In the genomic region with DNA sequence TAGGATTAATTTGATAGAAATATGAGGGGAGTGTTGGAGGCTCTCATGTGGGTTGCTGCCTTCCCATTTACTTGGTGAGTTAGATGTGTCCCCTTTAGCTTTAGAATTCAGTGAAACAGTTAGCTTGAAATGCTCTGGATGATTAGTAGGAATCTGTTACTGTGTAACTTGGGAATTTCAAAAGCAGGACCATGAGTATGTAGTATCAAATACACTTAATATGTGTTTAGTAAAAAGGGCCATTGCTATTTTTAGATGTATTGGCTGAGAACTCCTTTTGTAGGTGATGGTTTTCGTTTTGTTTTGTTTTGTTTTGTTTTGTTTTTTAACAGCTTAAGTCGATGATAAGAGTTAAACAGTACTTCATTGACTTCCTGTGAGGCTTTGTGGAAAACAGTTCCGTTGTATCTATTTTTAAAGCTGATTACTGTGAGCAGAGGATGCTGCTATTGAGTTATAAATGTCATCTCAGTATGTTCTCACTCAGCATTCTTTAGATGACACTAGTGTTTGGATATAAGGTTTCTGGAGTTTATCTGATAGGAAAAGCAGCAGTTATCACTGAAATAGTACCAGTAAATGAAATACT, we compare ENCODE assay signal across 9 cellular contexts. TPM values are rescaled to one million over a fixed set of nuclear protein-coding genes. Genes with fewer than 3 reads are reported as not detected.
DNase-seq lines count a peak whose midpoint lies in the region; ATAC-seq, FAIRE-seq and TF ChIP-seq lines count a peak whose summit lies in the region.
"Had no signal": no experiment of that assay in that cellular context is flagged by ENCODE, and none has a peak within 500 bp of the region (broad histone marks: within the 10 kb centered on the region; RNA-seq: fewer than 3 reads in every experiment).

No MANE protein-coding gene starts in this region.

- no peaks in the 10 kb centered on the region for H3K27me3 ChIP-seq in Loucy (ENCODE audit: insufficient read depth, low read length, poor library complexity, severe bottlenecking)
- no peaks in the 10 kb centered on the region for H3K27me3 ChIP-seq in naive thymus-derived CD4-positive, alpha-beta T cell (ENCODE audit: control insufficient read depth in 2 of 2, insufficient read depth in 2 of 2, low read length in 2 of 2)

- peak overlapping the region; percentile 56 for H3K4me3 ChIP-seq in Loucy (ENCODE audit: low read length, poor library complexity, severe bottlenecking)
- H3K4me3 ChIP-seq in naive thymus-derived CD4-positive, alpha-beta T cell (ENCODE audit: low read length), result peak overlapping the region; percentile 22

- intact Hi-C loops in naive thymus-derived CD4-positive, alpha-beta T cell (cut with micrococcal nuclease), result loop anchor here (1.0 to 5.0 kb wide), 4 partner anchors 21 to 156 kb away; partner anchors contain the start of genes CBL (in 2 of the 2) and C2CD2L (in 1 of the 2)

- CTCF ChIA-PET in naive thymus-derived CD4-positive, alpha-beta T cell (lab: Charles Lee), result interaction anchor here (0.6 to 2.9 kb wide), 10 partner anchors 9 to 60 kb away, joined by 3 to 18 read pairs (median 4); partner anchors contain the start of gene CBL

- no peaks in the 10 kb centered on the region for H3K9me2 ChIP-seq in Loucy (replicated peaks; ENCODE audit: low read depth, low read length)

- H3K79me2 ChIP-seq in Loucy (ENCODE audit: insufficient read depth, low read length), result peaks cover 81% of the 10 kb centered on the region

- peak; percentile 21 for FAIRE-seq in endometrium (lab: Jason Lieb, UNC)

- no peaks in the 10 kb centered on the region for H4K20me1 ChIP-seq in Loucy (ENCODE audit: insufficient read depth, low read length, poor library complexity, severe bottlenecking)

- H3K9ac ChIP-seq in Loucy (ENCODE audit: low read depth, low read length, poor library complexity, severe bottlenecking), result peak overlapping the region; percentile 57

- H2AFZ ChIP-seq in Loucy (ENCODE audit: low read length), result no peak overlapping the region

- H3K36me3 ChIP-seq in Loucy (ENCODE audit: insufficient read depth, low read length), result no peaks in the 10 kb centered on the region
- no peaks in the 10 kb centered on the region for H3K36me3 ChIP-seq in naive thymus-derived CD4-positive, alpha-beta T cell (ENCODE audit: control insufficient read depth in 2 of 3, insufficient read depth in 3 of 3, low read length in 3 of 3)

- peaks cover 27 to 51% (median 43%) of the 10 kb centered on the region in 7 donors for H3K4me1 Mint-ChIP-seq in naive thymus-derived CD4-positive, alpha-beta T cell

- H3K27ac ChIP-seq in naive thymus-derived CD4-positive, alpha-beta T cell (ENCODE audit: low read depth, low read length), result peak overlapping the region; percentile 56

- peaks cover 0 to 1% (median 0%) of the 10 kb centered on the region in 11 donors for H3K9me3 Mint-ChIP-seq in naive thymus-derived CD4-positive, alpha-beta T cell
- H3K9me3 Mint-ChIP-seq in activated naive CD4-positive, alpha-beta T cell treated with anti-CD3 and anti-CD28 coated beads, Interleukin-2, amount 50 U/mL, for 72 hours, result no peaks in the 10 kb centered on the region

- POLR2A ChIA-PET in naive thymus-derived CD4-positive, alpha-beta T cell (lab: Charles Lee), result interaction anchor here (0.7 to 6.5 kb wide), 10 partner anchors 10 to 173 kb away, joined by 3 to 49 read pairs (median 4); partner anchors contain the start of genes C2CD2L and CBL

- no peaks in the 10 kb centered on the region for H3K9me3 ChIP-seq in Loucy (ENCODE audit: insufficient read depth, low read depth, low read length)
- no peaks in the 10 kb centered on the region for H3K9me3 ChIP-seq in naive thymus-derived CD4-positive, alpha-beta T cell (ENCODE audit: control insufficient read depth in 2 of 3, low read length in 3 of 3)

- no peak for TF ChIP-seq CTCF in Loucy (conservative IDR thresholded peaks at IDR 0.05; ENCODE audit: low read length)

- H3K36me3 Mint-ChIP-seq in naive thymus-derived CD4-positive, alpha-beta T cell, result peaks cover 0 to 14% (median 0%) of the 10 kb centered on the region in 5 donors
- no peaks in the 10 kb centered on the region for H3K36me3 Mint-ChIP-seq in activated naive CD4-positive, alpha-beta T cell treated with anti-CD3 and anti-CD28 coated beads, Interleukin-2, amount 50 U/mL, for 72 hours

- H3K4me3 Mint-ChIP-seq in naive thymus-derived CD4-positive, alpha-beta T cell, result no peak overlapping the region

- H3K27me3 Mint-ChIP-seq in naive thymus-derived CD4-positive, alpha-beta T cell, result no peaks in the 10 kb centered on the region

- peak overlapping the region; percentile 76 for H3K4me2 ChIP-seq in Loucy (ENCODE audit: low read depth, low read length, poor library complexity, severe bottlenecking)

- H3F3A ChIP-seq in Loucy (ENCODE audit: low read depth), result 0 out of 2 replicates have a peak, but pooled peaks cover 4% of the 10 kb centered on the region

- DNase-seq in COLO829 (ENCODE audit: low spot score), result peak; percentile 39
- DNase-seq in naive thymus-derived CD4-positive, alpha-beta T cell, result peak in 6 of 9 donors; percentile 37 to 68 (median 54)
- no peak for DNase-seq in HuH-7.5 (ENCODE audit: low spot score)
- DNase-seq in NCI-H1105 (lab: John Stamatoyannopoulos, UW), result no peak
- DNase-seq in cortex of kidney (lab: John Stamatoyannopoulos, UW), result no peak
- DNase-seq in activated naive CD4-positive, alpha-beta T cell treated with anti-CD3 and anti-CD28 coated beads, Interleukin-2, amount 50 U/mL, for 72 hours (ENCODE audit: low spot score in 2 of 2), result no peak
- DNase-seq: NK-92 treated with Interleukin-12 subunit alpha and Interleukin-12 subunit beta, amount 100 ng/mL, for 24 hours had no signal

- H3K27ac Mint-ChIP-seq in naive thymus-derived CD4-positive, alpha-beta T cell, result no peak overlapping the region
- no peak overlapping the region for H3K27ac Mint-ChIP-seq in activated naive CD4-positive, alpha-beta T cell treated with anti-CD3 and anti-CD28 coated beads, Interleukin-2, amount 50 U/mL, for 72 hours

- H3K4me1 ChIP-seq in Loucy (ENCODE audit: insufficient read depth, low read length, poor library complexity, severe bottlenecking), result peaks cover 49% of the 10 kb centered on the region
- H3K4me1 ChIP-seq in naive thymus-derived CD4-positive, alpha-beta T cell (ENCODE audit: control insufficient read depth in 2 of 2, insufficient read depth in 2 of 2, low read length in 2 of 2), result peaks cover 45 to 87% of the 10 kb centered on the region in 2 donors

- peak; percentile 75 for ATAC-seq in naive thymus-derived CD4-positive, alpha-beta T cell
- no peak for ATAC-seq in activated naive CD4-positive, alpha-beta T cell treated with anti-CD3 and anti-CD28 coated beads, Interleukin-2, amount 50 U/mL, for 72 hours

RNA-seq across cellular contexts. Expression of gene MCAM, which starts 53.5 kb away (rescaled TPM):
- total RNA-seq in naive thymus-derived CD4-positive, alpha-beta T cell, result 1 to 10 TPM in 2 of 5 experiments, under 1 TPM in 3; 0.08 to 5.1 (median 0.73) TPM
- polyA plus RNA-seq in naive thymus-derived CD4-positive, alpha-beta T cell, result under 1 TPM in 1 of 2 donors, not detected in 1; 0.26 TPM
- total RNA-seq in activated naive CD4-positive, alpha-beta T cell treated with anti-CD3 and anti-CD28 coated beads, Interleukin-2, amount 50 U/mL, for 72 hours, result 10 to 100 TPM in 1 of 2 donors, 1 to 10 TPM in 1; 3.5 to 15.7 TPM

RNA-seq across cellular contexts. Expression of gene CBL, which starts 57.3 kb away (rescaled TPM):
- total RNA-seq in naive thymus-derived CD4-positive, alpha-beta T cell, result 10 to 100 TPM; 37.0 to 51.8 (median 40.5) TPM
- 10 to 100 TPM; 17.5 to 18.0 TPM for polyA plus RNA-seq in naive thymus-derived CD4-positive, alpha-beta T cell
- total RNA-seq in activated naive CD4-positive, alpha-beta T cell treated with anti-CD3 and anti-CD28 coated beads, Interleukin-2, amount 50 U/mL, for 72 hours, result 10 to 100 TPM; 32.3 to 50.0 TPM

Comparison
In these comparisons a context has a peak if more than half of its experiments do, and no peak if none do; other contexts are left out.
1. DNase-seq: peak in COLO829 (single experiment) and naive thymus-derived CD4-positive, alpha-beta T cell (6 of 9); none in HuH-7.5 (single experiment), NCI-H1105 (single experiment), cortex of kidney (single experiment) and activated naive CD4-positive, alpha-beta T cell treated with anti-CD3 and anti-CD28 coated beads, Interleukin-2, amount 50 U/mL, for 72 hours (0 of 2).